15 cellular contexts compared by ENCODE assay signal in genomic region chr10:99456207-99456606, GRCh38. TPM values are rescaled to one million over a fixed set of nuclear protein-coding genes. Genes with fewer than 3 reads are reported as not detected.
DNase-seq lines count a peak whose midpoint lies in the region; ATAC-seq and TF ChIP-seq lines count a peak whose summit lies in the region.
"Had no signal": no experiment of that assay in that cellular context is flagged by ENCODE, and none has a peak within 500 bp of the region (broad histone marks: within the 10 kb centered on the region; RNA-seq: fewer than 3 reads in every experiment).

No MANE protein-coding gene starts in this region.

- H3K4me1 ChIP-seq in foreskin keratinocyte = no peaks in the 10 kb centered on the region
- H3K4me1 ChIP-seq in tibial nerve = no peaks in the 10 kb centered on the region

- H3K9me3 ChIP-seq in SK-N-MC (ENCODE audit: low read depth, low read length) (no peaks in the 10 kb centered on the region), tibial nerve (peaks cover 0 to 5% (median 0%) of the 10 kb centered on the region in 4 donors)
- H3K9me3 ChIP-seq: BLaER1 treated with 17β-estradiol and CSF1 and Interleukin-3, amounts not matched to agents 10 nM and 100 nM had no signal

- no peak overlapping the region for H3K9ac ChIP-seq in SK-N-MC (ENCODE audit: insufficient read length)
- H3K9ac ChIP-seq: BLaER1 treated with 17β-estradiol and CSF1 and Interleukin-3, amounts not matched to agents 10 nM and 100 nM had no signal

- H3K36me3 ChIP-seq in SK-N-MC (ENCODE audit: insufficient read depth, low read length) (no peaks in the 10 kb centered on the region), tibial nerve (no peaks in the 10 kb centered on the region)
- H3K36me3 ChIP-seq: BLaER1 treated with 17β-estradiol and CSF1 and Interleukin-3, amounts not matched to agents 10 nM and 100 nM had no signal

- TF ChIP-seq CTCF in foreskin keratinocyte (conservative IDR thresholded peaks at IDR 0.05) (no peak), tibial nerve (IDR thresholded peaks at IDR 0.05) (no peak)

- H3K4me3 ChIP-seq in SK-N-MC (peak overlapping the region; percentile 10; the same call in 1 of the 2 replicates), tibial nerve (no peak overlapping the region)
- H3K4me3 ChIP-seq: BLaER1 treated with 17β-estradiol and CSF1 and Interleukin-3, amounts not matched to agents 10 nM and 100 nM had no signal

- no peak for TF ChIP-seq EP300 in tibial nerve (IDR thresholded peaks at IDR 0.05)

- H3K27ac ChIP-seq in SK-N-MC = peak overlapping the region; percentile 84
- no peak overlapping the region for H3K27ac ChIP-seq in foreskin keratinocyte
- no peak overlapping the region for H3K27ac ChIP-seq in tibial nerve
- H3K27ac ChIP-seq: BLaER1 treated with 17β-estradiol and CSF1 and Interleukin-3, amounts not matched to agents 10 nM and 100 nM; HL-60 had no signal

- WGBS in tibial nerve, 2 donors = 68 to 77% methylated on average over 1 of the region's 1 CpG

- DNase-seq in NCI-H82 (lab: John Stamatoyannopoulos, UW) (peak; percentile 16), SK-N-MC (ENCODE audit: low read depth, low spot score) (no peak), foreskin keratinocyte (peak; percentile 29 to 55), dedifferentiated amniotic fluid mesenchymal stem cell (ENCODE audit: extremely low spot score) (no peak), tibial nerve (ENCODE audit: low spot score in 2 of 2) (no peak)
- DNase-seq: Calu3; CD8-positive, alpha-beta T cell; GF-D8; GOT3; H7; HFFc6 had no signal

- H3K27me3 ChIP-seq in foreskin keratinocyte (peaks cover 41% of the 10 kb centered on the region), tibial nerve (peaks cover 0 to 9% of the 10 kb centered on the region in 2 donors)
- H3K27me3 ChIP-seq: BLaER1 treated with 17β-estradiol and CSF1 and Interleukin-3, amounts not matched to agents 10 nM and 100 nM had no signal

- TF ChIP-seq POLR2A in tibial nerve (IDR thresholded peaks at IDR 0.05) = no peak

- ATAC-seq in foreskin keratinocyte (peak; percentile 68), GM21381 (IDR thresholded peaks at IDR 0.05; ENCODE audit: unreplicated experiment) (no peak)
- ATAC-seq: CD8-positive, alpha-beta T cell; HCT116 had no signal

RNA-seq across cellular contexts. Expression of gene GOT1, which starts 25.8 kb away (rescaled TPM):
- 38.5 and 42.9 TPM in 2 replicates for total RNA-seq in foreskin keratinocyte
- 34.3 and 41.5 TPM in 2 replicates for polyA plus RNA-seq in foreskin keratinocyte
- 10 to 100 TPM in 3 of 4 donors, 1 to 10 TPM in 1; 8.6 to 19.9 (median 12.1) TPM for total RNA-seq in tibial nerve

Comparison
In these comparisons a context has a peak if more than half of its experiments do, and no peak if none do; other contexts are left out.
1. DNase-seq: peak in NCI-H82 (single experiment) and foreskin keratinocyte (2 of 2); none in SK-N-MC (single experiment), dedifferentiated amniotic fluid mesenchymal stem cell (single experiment) and tibial nerve (0 of 2).